25 cellular contexts compared by ENCODE assay signal in the genomic region with DNA sequence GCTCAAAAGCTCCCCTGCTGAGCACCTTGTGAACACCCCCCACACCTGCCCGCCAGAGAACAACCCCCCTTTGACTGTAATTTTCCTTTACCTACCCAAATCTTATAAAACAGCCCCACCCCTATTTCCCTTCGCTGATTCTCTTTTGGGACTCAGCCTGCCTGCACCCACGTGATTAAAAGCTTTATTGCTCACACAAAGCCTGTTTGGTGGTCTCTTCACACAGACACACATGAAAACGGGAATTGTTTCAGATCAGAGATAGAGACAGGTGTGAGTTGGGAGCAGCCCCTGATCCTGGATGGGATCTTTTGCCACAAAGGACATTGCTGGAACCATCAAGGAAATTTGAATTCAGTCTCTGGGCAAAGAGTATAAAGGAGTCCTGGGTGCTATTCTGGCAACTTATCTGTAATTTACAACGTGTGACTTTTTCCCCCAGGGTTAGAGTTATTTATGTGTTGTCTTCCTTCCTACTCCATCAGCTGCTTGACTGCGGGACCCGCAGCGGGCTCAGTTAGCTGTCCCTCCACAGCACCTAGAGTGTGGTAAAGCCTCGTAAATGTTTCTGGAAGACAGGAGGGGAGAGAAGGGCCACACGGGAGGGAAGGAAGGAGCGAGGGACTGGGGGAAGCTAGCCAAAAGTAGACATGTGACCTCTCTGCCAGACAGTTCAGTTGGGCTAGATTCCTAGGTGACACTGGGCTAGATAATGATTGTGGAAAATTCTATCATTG.
A peak's percentile ranks its signal among the peaks of the same experiment; 100 is the strongest.
DNase-seq lines count a peak whose midpoint lies in the region; ATAC-seq and TF ChIP-seq lines count a peak whose summit lies in the region.
"Had no signal": no experiment of that assay in that cellular context is flagged by ENCODE, and none has a peak within 500 bp of the region (broad histone marks: within the 10 kb centered on the region; RNA-seq: fewer than 3 reads in every experiment).

No MANE protein-coding gene starts in this region.

- 68% methylated on average over 8 of the region's 11 CpGs for WGBS in mammary epithelial cell (ENCODE audit: low coverage, missing lambda C conversion rate)

- H3K4me2 ChIP-seq in BLaER1 (peak overlapping the region; percentile 72), mammary epithelial cell (ENCODE audit: insufficient read depth, low read depth, low read length) (no peak overlapping the region)
- H3K4me2 ChIP-seq: A549 had no signal

- H3K4me1 ChIP-seq in BLaER1 (peaks cover 18% of the 10 kb centered on the region), HUES48 (ENCODE audit: control insufficient read depth, insufficient read depth, low read length) (peaks cover 28% of the 10 kb centered on the region), mammary epithelial cell (ENCODE audit: insufficient read depth, low read length) (no peaks in the 10 kb centered on the region)
- H3K4me1 ChIP-seq: A549, BE2C had no signal

- peak overlapping the region; percentile 55 for H3K27ac ChIP-seq in BLaER1
- H3K27ac ChIP-seq in HUES48 (ENCODE audit: low read depth, low read length): peak overlapping the region; percentile 77
- H3K27ac ChIP-seq in mammary epithelial cell (ENCODE audit: insufficient read depth, low read depth, low read length): no peak overlapping the region
- H3K27ac ChIP-seq: A549, neutrophil, tibial nerve had no signal

- intact Hi-C loops in left ventricle myocardium superior (cut with micrococcal nuclease) (no loop called here), mammary epithelial cell (cut with micrococcal nuclease) (no loop called here)

- no peaks in the 10 kb centered on the region for H3K9me3 ChIP-seq in BLaER1
- peaks cover 4% of the 10 kb centered on the region; the same call in 1 of the 2 replicates for H3K9me3 ChIP-seq in HUES48 (ENCODE audit: control insufficient read depth, insufficient read depth, low read length)
- H3K9me3 ChIP-seq in mammary epithelial cell (replicated peaks; ENCODE audit: insufficient read depth, low read length): no peaks in the 10 kb centered on the region
- H3K9me3 ChIP-seq: A549, BE2C, neutrophil, tibial nerve had no signal

- H3K9ac ChIP-seq in BLaER1: peak overlapping the region; percentile 36; the same call in 1 of the 2 replicates
- H3K9ac ChIP-seq in HUES48 (ENCODE audit: low read depth, low read length): peak overlapping the region; percentile 29; the same call in 1 of the 2 replicates
- H3K9ac ChIP-seq in mammary epithelial cell (ENCODE audit: insufficient read depth, low read length): no peak overlapping the region

- no peaks in the 10 kb centered on the region for H3K36me3 ChIP-seq in BLaER1
- no peaks in the 10 kb centered on the region for H3K36me3 ChIP-seq in HUES48 (ENCODE audit: control insufficient read depth, insufficient read depth, low read length)
- no peaks in the 10 kb centered on the region for H3K36me3 ChIP-seq in mammary epithelial cell (ENCODE audit: insufficient read depth, low read length)
- H3K36me3 ChIP-seq: BE2C, neutrophil, tibial nerve had no signal

- in situ Hi-C loops in G401 (cut with HindIII; ENCODE audit: low sequenced_read_pairs): no loop called here
- in situ Hi-C loops in mammary epithelial cell (cut with MboI; ENCODE audit: low sequenced_read_pairs in 2 of 2): no loop called here

- peaks cover 3% of the 10 kb centered on the region for H3K36me3 Mint-ChIP-seq in nephron progenitor cell (ENCODE audit: low read depth)
- H3K36me3 Mint-ChIP-seq: brain had no signal

- CTCF ChIA-PET in mammary epithelial cell (lab: Charles Lee; ENCODE audit: low non-redundant PET): no interaction called here

- no peaks in the 10 kb centered on the region for H3K27me3 Mint-ChIP-seq in nephron progenitor cell (ENCODE audit: low read depth, poor library complexity)
- H3K27me3 Mint-ChIP-seq: activated CD8-positive, alpha-beta T cell treated with anti-CD3 and anti-CD28 coated beads for 36 hours; brain; stimulated activated naive CD8-positive, alpha-beta T cell treated with anti-CD3 and anti-CD28 coated beads, Interleukin-15, Interleukin-2, amounts not matched to agents 100 ng/mL and 50 ng/mL, for 24 hours had no signal

- dilution Hi-C loops in mammary epithelial cell (cut with HindIII; ENCODE audit: low sequenced_read_pairs): no loop called here

- ATAC-seq in left ventricle myocardium superior (peak; percentile 68), HG02938 (IDR thresholded peaks at IDR 0.05; ENCODE audit: unreplicated experiment) (no peak)
- ATAC-seq: A549; activated CD8-positive, alpha-beta T cell treated with anti-CD3 and anti-CD28 coated beads for 36 hours; esophagus mucosa had no signal

- no peak overlapping the region for H3K4me3 Mint-ChIP-seq in nephron progenitor cell
- H3K4me3 Mint-ChIP-seq: activated CD8-positive, alpha-beta T cell treated with anti-CD3 and anti-CD28 coated beads for 36 hours; stimulated activated naive CD8-positive, alpha-beta T cell treated with anti-CD3 and anti-CD28 coated beads, Interleukin-15, Interleukin-2, amounts not matched to agents 100 ng/mL and 50 ng/mL, for 24 hours had no signal

- H3K4me1 Mint-ChIP-seq in nephron progenitor cell: peaks cover 6% of the 10 kb centered on the region

- H3K27me3 ChIP-seq in BLaER1: no peaks in the 10 kb centered on the region
- no peaks in the 10 kb centered on the region for H3K27me3 ChIP-seq in HUES48 (ENCODE audit: control insufficient read depth, insufficient read depth, low read length)
- H3K27me3 ChIP-seq in mammary epithelial cell (ENCODE audit: insufficient read depth, low read length): no peaks in the 10 kb centered on the region
- H3K27me3 ChIP-seq: BE2C, tibial nerve had no signal

- H3K4me3 ChIP-seq in BLaER1 (peak overlapping the region; percentile 14; the same call in 1 of the 2 replicates), HUES48 (ENCODE audit: low read depth, low read length) (no peak overlapping the region), mammary epithelial cell (replicated peaks in 1 of 3; ENCODE audit: insufficient read depth in 1 of 3, low read depth in 2 of 3, low read length in 3 of 3) (no peak overlapping the region)
- H3K4me3 ChIP-seq: A549, tibial nerve had no signal

- TF ChIP-seq CTCF in nephron progenitor cell (IDR thresholded peaks at IDR 0.05) (no peak), mammary epithelial cell (conservative IDR thresholded peaks at IDR 0.05 in 1 of 2, IDR thresholded peaks at IDR 0.05 in 1 of 2; ENCODE audit: extremely low read depth in 1 of 2, insufficient read depth in 1 of 2, low read depth in 1 of 2, low read length in 2 of 2) (no peak)

- H3K79me2 ChIP-seq in mammary epithelial cell (ENCODE audit: insufficient read depth, low read length): no peaks in the 10 kb centered on the region

- DNase-seq in left ventricle myocardium superior (no peak), nephron progenitor cell (peak; percentile 41), G401 (ENCODE audit: low spot score) (no peak), mammary epithelial cell (no peak)
- no peak for DNase-seq in activated naive CD4-positive, alpha-beta T cell (lab: John Stamatoyannopoulos, UW)
- DNase-seq: activated CD8-positive, alpha-beta T cell treated with anti-CD3 and anti-CD28 coated beads for 36 hours; activated gamma-delta T cell treated with Interleukin-2 at 50 U/mL for 16 hours; activated T-cell treated with anti-CD3 and anti-CD28 coated beads for 4 hours; BE2C; effector CD8-positive, alpha-beta T cell; GOT3; KG1; MV-4-11; NCI-H187; NCI-H69; stimulated activated CD4-positive, alpha-beta T cell treated with anti-CD3 and anti-CD28 coated beads, Interleukin-4, amount 100 ng/mL, for 24 hours had no signal

- H4K20me1 ChIP-seq in BLaER1 (no peaks in the 10 kb centered on the region), mammary epithelial cell (ENCODE audit: insufficient read depth, low read length) (no peaks in the 10 kb centered on the region)

- no TSS peak for BruUV-seq in mammary epithelial cell (replicated peaks; lab: Mats Ljungman, UMichigan)

- no peak overlapping the region for H2AFZ ChIP-seq in mammary epithelial cell (ENCODE audit: low read depth, low read length)

- H3K27ac Mint-ChIP-seq in nephron progenitor cell: peak overlapping the region; percentile 41
- H3K27ac Mint-ChIP-seq: activated CD8-positive, alpha-beta T cell treated with anti-CD3 and anti-CD28 coated beads for 36 hours; stimulated activated naive CD8-positive, alpha-beta T cell treated with anti-CD3 and anti-CD28 coated beads, Interleukin-15, Interleukin-2, amounts not matched to agents 100 ng/mL and 50 ng/mL, for 24 hours had no signal

- H3K9me3 Mint-ChIP-seq in nephron progenitor cell: peaks cover 17% of the 10 kb centered on the region
- H3K9me3 Mint-ChIP-seq: activated CD8-positive, alpha-beta T cell treated with anti-CD3 and anti-CD28 coated beads for 36 hours; stimulated activated naive CD8-positive, alpha-beta T cell treated with anti-CD3 and anti-CD28 coated beads, Interleukin-15, Interleukin-2, amounts not matched to agents 100 ng/mL and 50 ng/mL, for 24 hours had no signal
